Comparison of ENCODE assay signal across 1 cellular context in genomic region chr10:123102673-123103072, GRCh38.
TF ChIP-seq lines count a peak whose summit lies in the region.

No MANE protein-coding gene starts in this region.

TF ChIP-seq in HCT116, 20 proteins besides CTCF, POLR2A, EP300 and RAD21 (continued from another document):
- TF ChIP-seq ATF3 (IDR thresholded peaks at IDR 0.05) = no peak
- TF ChIP-seq SP1 (IDR thresholded peaks at IDR 0.05; ENCODE audit: low read depth) = no peak
- TF ChIP-seq EGR1 (IDR thresholded peaks at IDR 0.05; ENCODE audit: low read depth) = no peak
